ENCODE assay signal across 19 cellular contexts in the genomic region with DNA sequence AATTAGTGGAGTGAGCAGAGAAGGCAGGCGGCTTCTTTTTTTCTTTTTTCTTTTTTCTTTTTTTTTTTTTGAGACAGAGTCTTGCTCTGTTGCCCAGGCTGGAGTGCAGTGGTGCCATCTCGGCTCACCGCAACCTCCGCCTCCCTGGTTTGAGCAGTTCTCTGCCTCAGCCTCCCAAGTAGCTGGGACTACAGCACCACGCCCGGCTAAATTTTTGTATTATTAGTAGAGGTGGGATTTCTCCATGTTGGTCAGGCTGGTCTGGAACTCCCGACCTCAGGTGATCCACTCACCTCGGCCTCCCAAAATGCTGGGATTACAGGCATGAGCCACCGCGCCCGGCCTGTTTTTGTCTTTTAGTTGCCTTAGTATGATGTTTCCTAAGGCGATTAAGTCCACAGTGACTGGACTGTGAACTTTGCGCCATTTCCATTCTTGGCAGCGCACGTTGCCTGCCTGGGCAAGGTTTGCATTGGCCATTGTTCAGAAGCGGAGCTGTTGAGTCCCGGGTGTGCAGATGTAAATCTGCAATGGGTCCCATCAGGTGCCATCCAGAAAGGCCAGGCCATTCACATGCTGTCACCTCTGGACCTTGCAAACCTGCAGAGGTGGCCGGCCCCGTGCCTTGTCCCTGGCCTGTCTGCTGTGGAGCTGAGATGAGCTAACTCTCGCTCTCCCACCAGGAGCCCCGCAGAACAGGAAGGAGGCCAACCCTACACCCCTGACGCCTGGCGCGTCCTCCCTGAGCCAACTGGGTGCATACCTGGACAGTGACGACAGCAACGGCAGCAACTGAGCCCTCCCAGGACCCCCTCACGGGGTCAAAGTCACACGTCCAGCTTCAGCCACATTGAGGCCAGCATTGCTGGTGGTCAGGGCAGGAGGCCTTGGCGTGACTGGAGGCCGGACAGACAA. TPM values are rescaled to one million over a fixed set of nuclear protein-coding genes. Genes with fewer than 3 reads are reported as not detected.
A peak's percentile ranks its signal among the peaks of the same experiment; 100 is the strongest.
DNase-seq lines count a peak whose midpoint lies in the region; ATAC-seq, FAIRE-seq and TF ChIP-seq lines count a peak whose summit lies in the region.
"Had no signal": no experiment of that assay in that cellular context is flagged by ENCODE, and none has a peak within 500 bp of the region (broad histone marks: within the 10 kb centered on the region; RNA-seq: fewer than 3 reads in every experiment).

No MANE protein-coding gene starts in this region.

- ATAC-seq in GM19035 (IDR thresholded peaks at IDR 0.05; ENCODE audit: unreplicated experiment): no peak

- no peak overlapping the region for H3K9ac ChIP-seq in kidney (ENCODE audit: low read length in 2 of 2)

- WGBS in small intestine, 3 donors: 35 to 72% (median 43%) methylated on average over 30 of the region's 30 CpGs
- 75 to 79% methylated on average over 14 to 18 of the region's 30 CpGs for WGBS in esophagus squamous epithelium, 2 donors

- H3K27ac ChIP-seq in Peyer's patch (peak overlapping the region in 3 of 4 donors; percentile 38 to 90 (median 63)), kidney (ENCODE audit: low read depth in 2 of 2, low read length in 2 of 2) (peak overlapping the region; percentile 38 to 47), small intestine (ENCODE audit: low read depth in 1 of 2, low read length in 1 of 2) (peak overlapping the region; percentile 32 to 57), esophagus squamous epithelium (no peak overlapping the region)
- H3K27ac ChIP-seq: SJCRH30 had no signal

- H3K27ac Mint-ChIP-seq in Calu3 (ENCODE audit: unreplicated experiment): no peak overlapping the region
- H3K27ac Mint-ChIP-seq: stimulated activated naive CD8-positive, alpha-beta T cell treated with anti-CD3 and anti-CD28 coated beads, Interleukin-15, Interleukin-2, amounts not matched to agents 100 ng/mL and 50 ng/mL, for 24 hours; T-helper 1 cell treated with Interleukin-12 subunit alpha and Interleukin-12 subunit beta and Interleukin-4 antibody, amounts not matched to agents 30 μg/mL and 1 μg/mL, for 36 hours had no signal

- no peaks in the 10 kb centered on the region for H3K4me1 Mint-ChIP-seq in Calu3 (ENCODE audit: low read depth, unreplicated experiment)

- FAIRE-seq in kidney (lab: Jason Lieb, UNC) (no peak), small intestine (lab: Jason Lieb, UNC) (no peak)
- FAIRE-seq: islet of Langerhans had no signal

- H3K36me3 ChIP-seq in Peyer's patch: peaks cover 0 to 62% (median 0%) of the 10 kb centered on the region in 3 donors
- H3K36me3 ChIP-seq in kidney (ENCODE audit: control insufficient read depth in 1 of 2, insufficient read depth in 2 of 2, low read length in 2 of 2): peaks cover 12 to 14% of the 10 kb centered on the region in 2 donors
- peaks cover 2 to 16% of the 10 kb centered on the region in 2 donors for H3K36me3 ChIP-seq in small intestine (ENCODE audit: control insufficient read depth in 2 of 2, insufficient read depth in 2 of 2, low read length in 2 of 2)
- H3K36me3 ChIP-seq in esophagus squamous epithelium: peaks cover 16 to 93% (median 37%) of the 10 kb centered on the region in 3 donors

- DNase-seq in Calu3: no peak
- peak in 2 of 3 donors; percentile 82 to 83 for DNase-seq in Peyer's patch
- DNase-seq in kidney: no peak
- DNase-seq in small intestine: peak; percentile 93
- DNase-seq in foreskin melanocyte: no peak
- DNase-seq in esophagus squamous epithelium (lab: John Stamatoyannopoulos, UW): no peak
- DNase-seq: hippocampal formation had no signal

- H3K9me3 Mint-ChIP-seq in Calu3 (ENCODE audit: low read depth, unreplicated experiment): no peaks in the 10 kb centered on the region
- H3K9me3 Mint-ChIP-seq: memory B cell; naive thymus-derived CD8-positive, alpha-beta T cell; stimulated activated naive CD8-positive, alpha-beta T cell treated with anti-CD3 and anti-CD28 coated beads, Interleukin-15, Interleukin-2, amounts not matched to agents 100 ng/mL and 50 ng/mL, for 24 hours; T-helper 1 cell treated with Interleukin-12 subunit alpha and Interleukin-12 subunit beta and Interleukin-4 antibody, amounts not matched to agents 30 μg/mL and 1 μg/mL, for 36 hours; type B pancreatic cell had no signal

- H3K27me3 Mint-ChIP-seq in Calu3 (ENCODE audit: unreplicated experiment): no peaks in the 10 kb centered on the region
- H3K27me3 Mint-ChIP-seq: memory B cell; naive thymus-derived CD8-positive, alpha-beta T cell; stimulated activated naive CD8-positive, alpha-beta T cell treated with anti-CD3 and anti-CD28 coated beads, Interleukin-15, Interleukin-2, amounts not matched to agents 100 ng/mL and 50 ng/mL, for 24 hours; type B pancreatic cell had no signal

- TF ChIP-seq CTCF in Calu3 (IDR thresholded peaks at IDR 0.05; ENCODE audit: unreplicated experiment) (peak; percentile 39), Peyer's patch (IDR thresholded peaks at IDR 0.05) (no peak), kidney (IDR thresholded peaks at IDR 0.05; ENCODE audit: borderline replicate concordance, extremely low read depth, insufficient read depth) (no peak), esophagus squamous epithelium (IDR thresholded peaks at IDR 0.05) (no peak)

- intact Hi-C loops in Calu3 (cut with micrococcal nuclease; ENCODE audit: unreplicated experiment): loop anchor here (2.0 kb wide), 1 partner anchor 85 kb away; no protein-coding TSS in a partner anchor
- intact Hi-C loops in kidney (cut with DNase I): no loop called here
- intact Hi-C loops in esophagus squamous epithelium (cut with DNase I): loop anchor here (5.0 kb wide), 1 partner anchor 84 kb away; no protein-coding TSS in a partner anchor

- H3K4me3 ChIP-seq in Peyer's patch (no peak overlapping the region), kidney (ENCODE audit: low read length in 2 of 2) (no peak overlapping the region), small intestine (ENCODE audit: low read depth in 1 of 2, low read length in 2 of 2) (no peak overlapping the region), esophagus squamous epithelium (no peak overlapping the region)
- H3K4me3 ChIP-seq: breast epithelium, SJCRH30, smooth muscle cell had no signal

- CTCF ChIA-PET in Calu3 (lab: Charles Lee): interaction anchor here (0.7 to 2.1 kb wide), 6 partner anchors 68 to 341 kb away, joined by 3 to 39 read pairs (median 5); a partner anchor contains a TSS

- no TSS peak for BruUV-seq in Calu3 (replicated peaks; lab: Mats Ljungman, UMichigan)

- no peaks in the 10 kb centered on the region for H3K9me3 ChIP-seq in Peyer's patch
- no peaks in the 10 kb centered on the region for H3K9me3 ChIP-seq in kidney (ENCODE audit: control insufficient read depth in 1 of 2, low read length in 2 of 2)
- no peaks in the 10 kb centered on the region for H3K9me3 ChIP-seq in small intestine (ENCODE audit: control insufficient read depth, low read depth)
- no peaks in the 10 kb centered on the region for H3K9me3 ChIP-seq in esophagus squamous epithelium
- H3K9me3 ChIP-seq: breast epithelium, SJCRH30 had no signal

- no peak overlapping the region for H3K4me3 Mint-ChIP-seq in Calu3 (ENCODE audit: low read depth, unreplicated experiment)
- H3K4me3 Mint-ChIP-seq: memory B cell; stimulated activated naive CD8-positive, alpha-beta T cell treated with anti-CD3 and anti-CD28 coated beads, Interleukin-15, Interleukin-2, amounts not matched to agents 100 ng/mL and 50 ng/mL, for 24 hours; T-helper 1 cell treated with Interleukin-12 subunit alpha and Interleukin-12 subunit beta and Interleukin-4 antibody, amounts not matched to agents 30 μg/mL and 1 μg/mL, for 36 hours; type B pancreatic cell had no signal

- H3K36me3 Mint-ChIP-seq in Calu3 (ENCODE audit: insufficient read depth, unreplicated experiment): peaks cover 30% of the 10 kb centered on the region

- TF ChIP-seq POLR2A in Peyer's patch (IDR thresholded peaks at IDR 0.05) (peak in 1 of 2 donors; percentile 53), esophagus squamous epithelium (IDR thresholded peaks at IDR 0.05) (no peak)

- peaks cover 0 to 9% (median 3%) of the 10 kb centered on the region in 4 donors for H3K4me1 ChIP-seq in Peyer's patch
- no peaks in the 10 kb centered on the region for H3K4me1 ChIP-seq in kidney (ENCODE audit: control insufficient read depth in 1 of 2, insufficient read depth in 1 of 2, low read depth in 1 of 2, low read length in 2 of 2)
- peaks cover 0 to 2% of the 10 kb centered on the region in 2 donors for H3K4me1 ChIP-seq in small intestine (ENCODE audit: control insufficient read depth in 2 of 2, insufficient read depth in 1 of 2, low read depth in 1 of 2, low read length in 1 of 2)
- H3K4me1 ChIP-seq in esophagus squamous epithelium: no peaks in the 10 kb centered on the region
- H3K4me1 ChIP-seq: breast epithelium, SJCRH30 had no signal

- no peaks in the 10 kb centered on the region for H3K27me3 ChIP-seq in Peyer's patch
- no peaks in the 10 kb centered on the region for H3K27me3 ChIP-seq in small intestine (ENCODE audit: control insufficient read depth in 2 of 2, insufficient read depth in 2 of 2, low read length in 2 of 2)
- no peaks in the 10 kb centered on the region for H3K27me3 ChIP-seq in esophagus squamous epithelium
- H3K27me3 ChIP-seq: breast epithelium, SJCRH30 had no signal

RNA-seq across cellular contexts. Expression of a gene that starts 10.9 kb away (rescaled TPM):
- not detected in 2 replicates for total RNA-seq in Calu3 (2022)
- total RNA-seq in Peyer's patch: 10 to 100 TPM in 3 of 4 donors, not detected in 1; 21.3 to 27.7 (median 21.9) TPM
- not detected for total RNA-seq in kidney
- polyA plus RNA-seq in kidney (ENCODE audit: insufficient read depth, low read depth, low replicate concordance): not detected
- polyA plus RNA-seq in small intestine: 10 to 100 TPM in 2 of 3 donors, 1 to 10 TPM in 1; 8.4 to 25.7 (median 12.7) TPM
- total RNA-seq in esophagus squamous epithelium: not detected
- total RNA-seq: breast epithelium; fibroblast of villous mesenchyme; naive thymus-derived CD8-positive, alpha-beta T cell; posterior vena cava; smooth muscle cell had no signal
- polyA plus RNA-seq: naive thymus-derived CD8-positive, alpha-beta T cell; smooth muscle cell had no signal

RNA-seq across cellular contexts. Expression of a gene that starts 21.3 kb away (rescaled TPM):
- total RNA-seq in Calu3 (2022): 7.8 and 10.4 TPM in 2 replicates
- total RNA-seq in Peyer's patch: 10 to 100 TPM in 3 of 4 donors, 1 to 10 TPM in 1; 8.9 to 33.8 (median 24.1) TPM
- 22.5 TPM for total RNA-seq in kidney
- 26.0 TPM for polyA plus RNA-seq in kidney (ENCODE audit: insufficient read depth, low read depth, low replicate concordance)
- polyA plus RNA-seq in small intestine: 10 to 100 TPM; 27.3 to 31.0 (median 30.8) TPM
- total RNA-seq in esophagus squamous epithelium: 10 to 100 TPM; 18.5 to 33.0 (median 23.2) TPM

RNA-seq across cellular contexts. Expression of a gene that starts 34.0 kb away (rescaled TPM):
- total RNA-seq in Calu3 (2022): not detected in 2 replicates
- total RNA-seq in Peyer's patch: 1 to 10 TPM; 2.2 to 6.1 (median 3.8) TPM
- total RNA-seq in kidney: 0.47 TPM
- polyA plus RNA-seq in kidney (ENCODE audit: insufficient read depth, low read depth, low replicate concordance): not detected
- polyA plus RNA-seq in small intestine: 1 to 10 TPM; 1.2 to 6.2 (median 4.0) TPM
- under 1 TPM in 3 of 4 donors, not detected in 1; 0.22 to 0.76 (median 0.38) TPM for total RNA-seq in esophagus squamous epithelium
- total RNA-seq: breast epithelium, fibroblast of villous mesenchyme, smooth muscle cell had no signal
- polyA plus RNA-seq: smooth muscle cell had no signal

RNA-seq across cellular contexts. Expression of a gene that starts 36.2 kb away (rescaled TPM):
- total RNA-seq in Calu3 (2022): 1.2 and 1.9 TPM in 2 replicates
- 1 to 10 TPM in 3 of 4 donors, not detected in 1; 1.0 to 8.4 (median 1.4) TPM for total RNA-seq in Peyer's patch
- total RNA-seq in kidney: 0.85 TPM
- 1.1 TPM for polyA plus RNA-seq in kidney (ENCODE audit: insufficient read depth, low read depth, low replicate concordance)
- 1 to 10 TPM; 1.8 to 3.2 (median 2.2) TPM for polyA plus RNA-seq in small intestine
- total RNA-seq in esophagus squamous epithelium: under 1 TPM in 2 of 4 donors, not detected in 2; 0.18 to 0.61 TPM
- total RNA-seq: posterior vena cava had no signal

RNA-seq across cellular contexts. Expression of a gene that starts 38.8 kb away (rescaled TPM):
- total RNA-seq in Calu3 (2022) (1.2 and 1.6 TPM in 2 replicates), Peyer's patch (10 to 100 TPM in 1 of 4 donors, 1 to 10 TPM in 2, not detected in 1; 1.4 to 12.4 (median 1.9) TPM), kidney (8.3 TPM), esophagus squamous epithelium (1 to 10 TPM in 1 of 4 donors, under 1 TPM in 3; 0.27 to 5.0 (median 0.44) TPM)
- polyA plus RNA-seq in kidney (ENCODE audit: insufficient read depth, low read depth, low replicate concordance) (1.5 TPM), small intestine (1 to 10 TPM in 2 of 3 donors, under 1 TPM in 1; 0.89 to 6.2 (median 3.5) TPM)
- total RNA-seq: SJCRH30 had no signal
- polyA plus RNA-seq: naive thymus-derived CD8-positive, alpha-beta T cell had no signal

Comparison
In these comparisons a context has a peak if more than half of its experiments do, and no peak if none do; other contexts are left out.
1. DNase-seq: peak in Peyer's patch (2 of 3) and small intestine (single experiment); none in Calu3 (single experiment), kidney (single experiment), foreskin melanocyte (single experiment) and esophagus squamous epithelium (single experiment).
2. H3K27ac ChIP-seq: peak in Peyer's patch (3 of 4), kidney (2 of 2) and small intestine (2 of 2); none in esophagus squamous epithelium (0 of 4).